1 cellular context compared by ENCODE assay signal in the genomic region with DNA sequence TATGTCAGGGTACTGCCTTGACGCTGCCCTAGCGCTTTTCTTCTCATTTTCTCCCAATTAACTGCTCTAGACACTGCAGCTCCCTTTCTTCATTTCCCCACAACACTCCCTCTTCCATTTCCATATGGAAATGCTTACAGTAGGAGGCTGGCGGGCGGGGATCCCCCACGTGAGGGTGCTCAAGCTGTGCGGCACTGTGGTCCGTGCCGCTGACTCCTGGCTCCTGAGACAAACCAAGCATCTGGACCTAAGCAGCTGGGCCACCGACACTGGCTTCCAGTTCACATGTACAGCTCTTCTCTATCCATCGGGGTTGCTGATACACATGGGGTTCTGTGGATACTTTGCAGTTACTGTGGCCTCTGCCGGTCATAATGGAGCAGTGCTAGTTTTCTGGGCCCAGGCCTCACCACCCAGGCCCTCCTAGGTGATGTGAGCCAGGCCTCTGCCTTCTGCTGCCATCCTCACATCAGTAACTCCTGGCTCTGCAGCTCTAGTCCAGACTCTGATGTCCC.
TF ChIP-seq lines count a peak whose summit lies in the region.

No MANE protein-coding gene starts in this region.

TF ChIP-seq in IMR-90, 13 proteins besides CTCF, POLR2A, EP300 and RAD21 (continued from another document):
- TF ChIP-seq, protein P1, sequence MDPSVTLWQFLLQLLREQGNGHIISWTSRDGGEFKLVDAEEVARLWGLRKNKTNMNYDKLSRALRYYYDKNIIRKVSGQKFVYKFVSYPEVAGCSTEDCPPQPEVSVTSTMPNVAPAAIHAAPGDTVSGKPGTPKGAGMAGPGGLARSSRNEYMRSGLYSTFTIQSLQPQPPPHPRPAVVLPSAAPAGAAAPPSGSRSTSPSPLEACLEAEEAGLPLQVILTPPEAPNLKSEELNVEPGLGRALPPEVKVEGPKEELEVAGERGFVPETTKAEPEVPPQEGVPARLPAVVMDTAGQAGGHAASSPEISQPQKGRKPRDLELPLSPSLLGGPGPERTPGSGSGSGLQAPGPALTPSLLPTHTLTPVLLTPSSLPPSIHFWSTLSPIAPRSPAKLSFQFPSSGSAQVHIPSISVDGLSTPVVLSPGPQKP (IDR thresholded peaks at IDR 0.05; ENCODE audit: borderline replicate concordance, low read depth, low read length) = no peak
- no peak for TF ChIP-seq BHLHE40 (IDR thresholded peaks at IDR 0.05; ENCODE audit: low read depth, low read length)
- TF ChIP-seq MAFK (IDR thresholded peaks at IDR 0.05; ENCODE audit: low read depth, low read length) = no peak
- no peak for TF ChIP-seq SMC3 (IDR thresholded peaks at IDR 0.05; ENCODE audit: low read depth, low read length)
- no peak for TF ChIP-seq CHD1 (IDR thresholded peaks at IDR 0.05; ENCODE audit: low read depth, low read length)
- TF ChIP-seq FOS (IDR thresholded peaks at IDR 0.05; ENCODE audit: low read depth, low read length) = no peak
- no peak for TF ChIP-seq MAZ (IDR thresholded peaks at IDR 0.05; ENCODE audit: borderline replicate concordance, low read depth, low read length)
- TF ChIP-seq RFX5 (IDR thresholded peaks at IDR 0.05; ENCODE audit: low read depth, low read length) = no peak
- no peak for TF ChIP-seq CEBPB (IDR thresholded peaks at IDR 0.05; ENCODE audit: low read depth, low read length)
- no peak for TF ChIP-seq NFE2L2 (IDR thresholded peaks at IDR 0.05; ENCODE audit: low read depth, low read length)
- TF ChIP-seq RCOR1 (IDR thresholded peaks at IDR 0.05; ENCODE audit: insufficient replicate concordance, low read length) = no peak
